ENCODE assay signal across 18 cellular contexts in genomic region chr2:109353806-109354745, GRCh38.
"Had no signal": no experiment of that assay in that cellular context is flagged by ENCODE, and none has a peak within 500 bp of the region (broad histone marks: within the 10 kb centered on the region; RNA-seq: fewer than 3 reads in every experiment).

No MANE protein-coding gene starts in this region.

- H3K4me3 ChIP-seq: left lung, ovary, spleen, thyroid gland, uterus had no signal

- ATAC-seq: left lung; sciatic nerve; stimulated activated naive B cell treated with anti-CD40 and anti-IgM and Interleukin-4, amounts not matched to agents 10 μg/mL and 1 μg/mL and 100 μg/mL, for 72 hours had no signal

- H3K9me3 ChIP-seq: ovary, thyroid gland, uterus had no signal

- H3K36me3 ChIP-seq: left lung, ovary, spleen, thyroid gland, uterus, WERI-Rb-1 had no signal

- H3K27me3 ChIP-seq: left lung, ovary, spleen, thyroid gland, uterus had no signal

- H3K27ac ChIP-seq: left lung, ovary, spleen, uterus, WERI-Rb-1 had no signal

- DNase-seq: activated CD4-positive, alpha-beta T cell treated with anti-CD3 and anti-CD28 coated beads for 1 hour; activated naive CD4-positive, alpha-beta T cell treated with Interleukin-2 at 50 U/mL for 16 hours; activated T-cell treated with anti-CD3 and anti-CD28 coated beads, Interleukin-2, amount 50 U/mL, for 24 hours; anterior cingulate cortex; caudate nucleus; erythroblast; foreskin melanocyte; kidney; left lung; mammary epithelial cell; ovary; spleen; stimulated activated naive B cell treated with anti-CD40 and anti-IgM and Interleukin-4, amounts not matched to agents 10 μg/mL and 1 μg/mL and 100 μg/mL, for 72 hours; T-helper 2 cell; thyroid gland; uterus; WERI-Rb-1 had no signal
